8 cellular contexts compared by ENCODE assay signal in the genomic region with DNA sequence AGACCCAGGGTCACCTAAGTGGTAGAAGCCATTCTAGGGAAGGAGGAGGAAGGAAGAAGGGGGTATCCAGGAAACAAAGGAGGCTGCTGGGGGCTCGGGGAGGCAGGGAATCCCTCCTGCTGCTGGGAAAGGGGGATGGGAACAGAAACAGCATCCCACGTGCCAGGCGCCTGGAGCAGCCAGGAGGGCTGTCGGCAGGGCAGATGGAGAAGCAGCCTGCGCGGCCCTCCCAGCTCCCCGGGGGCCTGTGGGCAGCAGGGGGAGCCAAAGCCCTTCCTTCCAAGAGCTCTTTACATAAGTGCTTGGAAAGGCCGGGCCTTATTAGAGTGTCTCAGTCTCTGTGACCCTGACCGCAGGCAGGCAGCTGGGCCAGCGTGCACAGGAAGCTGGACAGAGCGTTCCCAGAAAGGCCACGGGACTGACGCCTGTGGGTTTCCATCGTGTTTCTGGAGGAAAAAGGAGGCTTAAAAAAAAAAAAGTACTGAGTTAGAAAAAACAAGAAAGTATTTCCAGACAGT. TPM values are rescaled to one million over a fixed set of nuclear protein-coding genes. Genes with fewer than 3 reads are reported as not detected.
DNase-seq lines count a peak whose midpoint lies in the region; TF ChIP-seq lines count a peak whose summit lies in the region.

No MANE protein-coding gene starts in this region.

- in situ Hi-C loops in transverse colon (cut with MboI; ENCODE audit: low pct_ligation_motif_present in 1 of 4, low pct_unique_long_range_greater_than_20kb in 1 of 4, low sequenced_read_pairs in 3 of 4): loop anchor here in 1 of 4 donors (25.0 kb wide), 1 partner anchor 361 kb away; no protein-coding TSS in a partner anchor

- no peaks in the 10 kb centered on the region for H3K27me3 ChIP-seq in transverse colon

- H3K27ac ChIP-seq in transverse colon: peak overlapping the region; percentile 82 to 95 (median 89)

- peak overlapping the region; percentile 79 for H3K27ac Mint-ChIP-seq in T-helper 1 cell treated with Interleukin-12 subunit alpha and Interleukin-12 subunit beta and Interleukin-4 antibody, amounts not matched to agents 30 μg/mL and 1 μg/mL, for 36 hours

- TF ChIP-seq EP300 in transverse colon (IDR thresholded peaks at IDR 0.05; ENCODE audit: low read depth): no peak

- H3K4me1 ChIP-seq in transverse colon: peaks cover 8 to 19% (median 10%) of the 10 kb centered on the region in 4 donors

- H3K36me3 ChIP-seq in transverse colon: no peaks in the 10 kb centered on the region

- intact Hi-C loops in cardiac septum (cut with DNase I) (loop anchor here (1.0 kb wide), 1 partner anchor 13 kb away; no protein-coding TSS in a partner anchor), posterior cingulate gyrus (cut with DNase I) (loop anchor here (1.0 kb wide), 1 partner anchor 13 kb away; no protein-coding TSS in a partner anchor), transverse colon (cut with DNase I; ENCODE audit: low total_unique reads) (loop anchor here (2.0 kb wide), 1 partner anchor 14 kb away; no protein-coding TSS in a partner anchor)

- TF ChIP-seq CTCF in transverse colon (IDR thresholded peaks at IDR 0.05): peak; percentile 48 to 63 (median 59)

- H3K27me3 Mint-ChIP-seq in T-helper 1 cell treated with Interleukin-12 subunit alpha and Interleukin-12 subunit beta and Interleukin-4 antibody, amounts not matched to agents 30 μg/mL and 1 μg/mL, for 36 hours (ENCODE audit: low read depth): no peaks in the 10 kb centered on the region

- no peaks in the 10 kb centered on the region for H3K9me3 ChIP-seq in transverse colon

- H3K4me3 Mint-ChIP-seq in T-helper 1 cell treated with Interleukin-12 subunit alpha and Interleukin-12 subunit beta and Interleukin-4 antibody, amounts not matched to agents 30 μg/mL and 1 μg/mL, for 36 hours: peak overlapping the region; percentile 57

- peaks cover 5% of the 10 kb centered on the region for H3K4me1 Mint-ChIP-seq in T-helper 1 cell treated with Interleukin-12 subunit alpha and Interleukin-12 subunit beta and Interleukin-4 antibody, amounts not matched to agents 30 μg/mL and 1 μg/mL, for 36 hours (ENCODE audit: low read depth)

- H3K9me3 Mint-ChIP-seq in T-helper 1 cell treated with Interleukin-12 subunit alpha and Interleukin-12 subunit beta and Interleukin-4 antibody, amounts not matched to agents 30 μg/mL and 1 μg/mL, for 36 hours: no peaks in the 10 kb centered on the region

- no peak for TF ChIP-seq POLR2A in transverse colon (IDR thresholded peaks at IDR 0.05)

- DNase-seq in NCI-H2081 (lab: John Stamatoyannopoulos, UW) (peak; percentile 38 to 52), NCI-H2081 treated with DMSO at 0.1 percent for 48 hours (lab: John Stamatoyannopoulos, UW) (no peak), MV-4-11 (lab: John Stamatoyannopoulos, UW) (peak; percentile 95), amniotic epithelial cell (ENCODE audit: low read depth) (peak; percentile 98), cardiac septum (ENCODE audit: low spot score) (peak; percentile 95), posterior cingulate gyrus (peak; percentile 63 to 96 (median 80)), transverse colon (peak; percentile 85)

- H3K4me3 ChIP-seq in transverse colon: no peak overlapping the region

- 24 to 29% methylated on average over 2 to 14 of the region's 14 CpGs for WGBS in transverse colon (ENCODE audit: low coverage in 1 of 2), 2 donors

- H3K36me3 Mint-ChIP-seq in T-helper 1 cell treated with Interleukin-12 subunit alpha and Interleukin-12 subunit beta and Interleukin-4 antibody, amounts not matched to agents 30 μg/mL and 1 μg/mL, for 36 hours (ENCODE audit: low read depth): no peaks in the 10 kb centered on the region

RNA-seq across cellular contexts. Expression of a gene that starts 24.8 kb away (rescaled TPM):
- total RNA-seq in cardiac septum: 29.1 TPM
- 1 to 10 TPM in 3 of 4 donors, not detected in 1; 1.8 to 6.8 (median 1.9) TPM for total RNA-seq in transverse colon

RNA-seq across cellular contexts. Expression of a gene that starts 41.0 kb away (rescaled TPM):
- total RNA-seq in cardiac septum (32.1 TPM), transverse colon (10 to 100 TPM in 1 of 4 donors, 1 to 10 TPM in 2, under 1 TPM in 1; 0.75 to 14.6 (median 4.5) TPM)

RNA-seq across cellular contexts. Expression of a gene that starts 43.4 kb away (rescaled TPM):
- total RNA-seq in cardiac septum (24.6 TPM), transverse colon (100 to 1,000 TPM in 1 of 4 donors, 10 to 100 TPM in 3; 35.1 to 128 (median 70.0) TPM)
